Comparison of ENCODE assay signal across 25 cellular contexts in genomic region chr9:88464851-88465250, GRCh38.
DNase-seq lines count a peak whose midpoint lies in the region; ATAC-seq lines count a peak whose summit lies in the region.
"Had no signal": no experiment of that assay in that cellular context is flagged by ENCODE, and none has a peak within 500 bp of the region (broad histone marks: within the 10 kb centered on the region; RNA-seq: fewer than 3 reads in every experiment).

No MANE protein-coding gene starts in this region.

- DNase-seq in activated naive CD4-positive, alpha-beta T cell treated with anti-CD3 and anti-CD28 coated beads, Interleukin-2, amount 10 ng/mL, durations not matched to agents 7 days and 5 days: no peak
- DNase-seq in dermis blood vessel endothelial cell (peak; percentile 55), iris pigment epithelial cell (ENCODE audit: low read depth) (peak; percentile 42), NCI-H446 (lab: John Stamatoyannopoulos, UW) (no peak)
- DNase-seq in activated T-cell treated with anti-CD3 and anti-CD28 coated beads, Interleukin-2, amount 50 U/mL, for 72 hours: no peak
- DNase-seq: activated CD4-positive, alpha-beta T cell treated with anti-CD3 and anti-CD28 coated beads for 48 hours; activated CD8-positive, alpha-beta memory T cell treated with anti-CD3 and anti-CD28 coated beads for 24 hours; activated T-cell treated with anti-CD3 and anti-CD28 coated beads, Interleukin-2, amount 50 U/mL, for 1 hour; CD4-positive, CD25-positive, alpha-beta regulatory T cell; GOT3; heart left ventricle; kidney glomerular epithelial cell; NCI-H1092; NCI-H187 treated with DMSO at 0.1 percent for 48 hours; NCI-H524 treated with DMSO at 0.1 percent for 48 hours; Right ventricle myocardium superior; thyroid gland had no signal

- no peaks in the 10 kb centered on the region for H3K27me3 ChIP-seq in skeletal muscle satellite cell (ENCODE audit: control insufficient read depth, insufficient read depth, low read length)
- H3K27me3 ChIP-seq: heart left ventricle, neural progenitor cell, thyroid gland, vagina had no signal

- peaks cover 40% of the 10 kb centered on the region for H3K4me1 ChIP-seq in skeletal muscle satellite cell (ENCODE audit: control insufficient read depth, insufficient read depth, low read length)
- H3K4me1 ChIP-seq: thyroid gland had no signal

- peak overlapping the region; percentile 42 for H3K4me2 ChIP-seq in skeletal muscle satellite cell (ENCODE audit: low read length)
- H3K4me2 ChIP-seq: neural progenitor cell had no signal

- peaks cover 11% of the 10 kb centered on the region for H3K4me1 Mint-ChIP-seq in activated naive CD4-positive, alpha-beta T cell treated with anti-CD3 and anti-CD28 coated beads, Interleukin-2, amount 50 U/mL, for 24 hours
- no peaks in the 10 kb centered on the region for H3K4me1 Mint-ChIP-seq in activated naive CD4-positive, alpha-beta T cell treated with anti-CD3 and anti-CD28 coated beads, Interleukin-2, amount 10 ng/mL, durations not matched to agents 7 days and 5 days
- peaks cover 17% of the 10 kb centered on the region for H3K4me1 Mint-ChIP-seq in activated T-cell treated with anti-CD3 and anti-CD28 coated beads, Interleukin-2, amount 50 U/mL, for 72 hours (ENCODE audit: low read depth)
- H3K4me1 Mint-ChIP-seq: IgD-negative memory B cell had no signal

- H3K36me3 ChIP-seq in skeletal muscle satellite cell (ENCODE audit: insufficient read depth, low read length): peaks cover 32% of the 10 kb centered on the region
- H3K36me3 ChIP-seq: neural progenitor cell had no signal

- H3K9me3 Mint-ChIP-seq in activated naive CD4-positive, alpha-beta T cell treated with anti-CD3 and anti-CD28 coated beads, Interleukin-2, amount 50 U/mL, for 24 hours: no peaks in the 10 kb centered on the region
- H3K9me3 Mint-ChIP-seq in activated naive CD4-positive, alpha-beta T cell treated with anti-CD3 and anti-CD28 coated beads, Interleukin-2, amount 10 ng/mL, durations not matched to agents 7 days and 5 days: no peaks in the 10 kb centered on the region
- H3K9me3 Mint-ChIP-seq in activated T-cell treated with anti-CD3 and anti-CD28 coated beads, Interleukin-2, amount 50 U/mL, for 72 hours: no peaks in the 10 kb centered on the region
- H3K9me3 Mint-ChIP-seq: CD4-positive, CD25-positive, alpha-beta regulatory T cell; neural progenitor cell; stimulated activated naive CD8-positive, alpha-beta T cell treated with anti-CD3 and anti-CD28 coated beads, Interleukin-15, Interleukin-2, amounts not matched to agents 100 ng/mL and 50 ng/mL, for 24 hours had no signal

- H3K27me3 Mint-ChIP-seq in activated naive CD4-positive, alpha-beta T cell treated with anti-CD3 and anti-CD28 coated beads, Interleukin-2, amount 50 U/mL, for 24 hours: no peaks in the 10 kb centered on the region
- no peaks in the 10 kb centered on the region for H3K27me3 Mint-ChIP-seq in activated naive CD4-positive, alpha-beta T cell treated with anti-CD3 and anti-CD28 coated beads, Interleukin-2, amount 10 ng/mL, durations not matched to agents 7 days and 5 days
- H3K27me3 Mint-ChIP-seq in activated T-cell treated with anti-CD3 and anti-CD28 coated beads, Interleukin-2, amount 50 U/mL, for 72 hours (ENCODE audit: low read depth): no peaks in the 10 kb centered on the region
- H3K27me3 Mint-ChIP-seq: CD4-positive, CD25-positive, alpha-beta regulatory T cell; IgD-negative memory B cell; stimulated activated naive CD8-positive, alpha-beta T cell treated with anti-CD3 and anti-CD28 coated beads, Interleukin-15, Interleukin-2, amounts not matched to agents 100 ng/mL and 50 ng/mL, for 24 hours had no signal

- peaks cover 26% of the 10 kb centered on the region for H3K36me3 Mint-ChIP-seq in activated naive CD4-positive, alpha-beta T cell treated with anti-CD3 and anti-CD28 coated beads, Interleukin-2, amount 50 U/mL, for 24 hours
- H3K36me3 Mint-ChIP-seq in activated naive CD4-positive, alpha-beta T cell treated with anti-CD3 and anti-CD28 coated beads, Interleukin-2, amount 10 ng/mL, durations not matched to agents 7 days and 5 days: peaks cover 8% of the 10 kb centered on the region
- peaks cover 1 to 3% of the 10 kb centered on the region in 2 donors for H3K36me3 Mint-ChIP-seq in activated T-cell treated with anti-CD3 and anti-CD28 coated beads, Interleukin-2, amount 50 U/mL, for 72 hours (ENCODE audit: insufficient read depth in 2 of 2)

- H3K4me3 Mint-ChIP-seq in activated naive CD4-positive, alpha-beta T cell treated with anti-CD3 and anti-CD28 coated beads, Interleukin-2, amount 50 U/mL, for 24 hours: no peak overlapping the region
- H3K4me3 Mint-ChIP-seq in activated naive CD4-positive, alpha-beta T cell treated with anti-CD3 and anti-CD28 coated beads, Interleukin-2, amount 10 ng/mL, durations not matched to agents 7 days and 5 days: no peak overlapping the region
- no peak overlapping the region for H3K4me3 Mint-ChIP-seq in activated T-cell treated with anti-CD3 and anti-CD28 coated beads, Interleukin-2, amount 50 U/mL, for 72 hours
- H3K4me3 Mint-ChIP-seq: CD4-positive, CD25-positive, alpha-beta regulatory T cell; IgD-negative memory B cell; neural progenitor cell; stimulated activated naive CD8-positive, alpha-beta T cell treated with anti-CD3 and anti-CD28 coated beads, Interleukin-15, Interleukin-2, amounts not matched to agents 100 ng/mL and 50 ng/mL, for 24 hours had no signal

- ATAC-seq in GM21526 (IDR thresholded peaks at IDR 0.05; ENCODE audit: low FRiP score, unreplicated experiment): no peak
- no peak for ATAC-seq in activated T-cell treated with anti-CD3 and anti-CD28 coated beads, Interleukin-2, amount 50 U/mL, for 72 hours (replicated peaks in 1 of 2)
- ATAC-seq: heart left ventricle had no signal

- CTCF ChIA-PET in activated naive CD4-positive, alpha-beta T cell treated with anti-CD3 and anti-CD28 coated beads, Interleukin-2, amount 10 ng/mL, durations not matched to agents 7 days and 5 days (lab: Charles Lee): no interaction called here

- H3K27ac Mint-ChIP-seq in activated naive CD4-positive, alpha-beta T cell treated with anti-CD3 and anti-CD28 coated beads, Interleukin-2, amount 50 U/mL, for 24 hours: peak overlapping the region; percentile 2
- no peak overlapping the region for H3K27ac Mint-ChIP-seq in activated naive CD4-positive, alpha-beta T cell treated with anti-CD3 and anti-CD28 coated beads, Interleukin-2, amount 10 ng/mL, durations not matched to agents 7 days and 5 days
- no peak overlapping the region for H3K27ac Mint-ChIP-seq in activated T-cell treated with anti-CD3 and anti-CD28 coated beads, Interleukin-2, amount 50 U/mL, for 72 hours
- H3K27ac Mint-ChIP-seq: CD4-positive, CD25-positive, alpha-beta regulatory T cell; IgD-negative memory B cell; neural progenitor cell; stimulated activated naive CD8-positive, alpha-beta T cell treated with anti-CD3 and anti-CD28 coated beads, Interleukin-15, Interleukin-2, amounts not matched to agents 100 ng/mL and 50 ng/mL, for 24 hours had no signal

- peak overlapping the region; percentile 20 for H3K9ac ChIP-seq in skeletal muscle satellite cell (ENCODE audit: low read depth, low read length)
- H3K9ac ChIP-seq: neural progenitor cell had no signal

- no peaks in the 10 kb centered on the region for H3K9me3 ChIP-seq in skeletal muscle satellite cell (replicated peaks; ENCODE audit: low read length)
- H3K9me3 ChIP-seq: heart left ventricle, thyroid gland, vagina had no signal

- no peak overlapping the region for H3K4me3 ChIP-seq in skeletal muscle satellite cell (ENCODE audit: low read length)
- H3K4me3 ChIP-seq: heart left ventricle, lung, neural progenitor cell, thyroid gland, vagina had no signal

Comparison
In these comparisons a context has a peak if more than half of its experiments do, and no peak if none do; other contexts are left out.
1. DNase-seq: peak in dermis blood vessel endothelial cell (single experiment) and iris pigment epithelial cell (single experiment); none in activated naive CD4-positive, alpha-beta T cell treated with anti-CD3 and anti-CD28 coated beads, Interleukin-2, amount 10 ng/mL, durations not matched to agents 7 days and 5 days (single experiment), NCI-H446 (0 of 2) and activated T-cell treated with anti-CD3 and anti-CD28 coated beads, Interleukin-2, amount 50 U/mL, for 72 hours (0 of 2).